Comparison of ENCODE assay signal across 27 cellular contexts in genomic region chr10:49202266-49202665, GRCh38. TPM values are rescaled to one million over a fixed set of nuclear protein-coding genes. Genes with fewer than 3 reads are reported as not detected.
DNase-seq lines count a peak whose midpoint lies in the region; ATAC-seq, FAIRE-seq and TF ChIP-seq lines count a peak whose summit lies in the region.
"Had no signal": no experiment of that assay in that cellular context is flagged by ENCODE, and none has a peak within 500 bp of the region (broad histone marks: within the 10 kb centered on the region; RNA-seq: fewer than 3 reads in every experiment).

No MANE protein-coding gene starts in this region.

- H4K5ac ChIP-seq in H1 (ENCODE audit: insufficient read length, low read depth, low read length) = no peak overlapping the region

- FAIRE-seq in GM12892 (lab: Jason Lieb, UNC) = peak; percentile 44
- no peak for FAIRE-seq in H1 (lab: Jason Lieb, UNC)
- FAIRE-seq: GM12878, GM19239 had no signal

- H3K23ac ChIP-seq in H1 (ENCODE audit: insufficient read length) = no peak overlapping the region

- TF ChIP-seq CTCF in HEK293 (tag by site-specific recombination; IDR thresholded peaks at IDR 0.05) (no peak), H1 (IDR thresholded peaks at IDR 0.05; ENCODE audit: control extremely low read depth in 1 of 3, insufficient read depth in 1 of 3, low read depth in 1 of 3, low read length in 3 of 3) (no peak)

- no peak overlapping the region for H3K4me2 ChIP-seq in H1 (ENCODE audit: insufficient read depth in 1 of 2, low read depth in 2 of 2, low read length in 2 of 2)
- H3K4me2 ChIP-seq: BLaER1 had no signal

- H3K27ac ChIP-seq in HEK293 (ENCODE audit: extremely low read depth, low read depth, low read length) (no peak overlapping the region), H1 (ENCODE audit: low read depth, low read length) (no peak overlapping the region)
- H3K27ac ChIP-seq: BLaER1 had no signal

- no peaks in the 10 kb centered on the region for H3K79me2 ChIP-seq in H1 (ENCODE audit: control insufficient read depth in 1 of 2, insufficient read depth in 2 of 2, low read length in 2 of 2)

- no peak overlapping the region for H3K14ac ChIP-seq in H1 (ENCODE audit: insufficient read length)

- H2BK5ac ChIP-seq in H1 (ENCODE audit: low read depth, low read length) = no peak overlapping the region

- H3K18ac ChIP-seq in H1 (ENCODE audit: extremely low read depth, low read length) = no peak overlapping the region

- H4K91ac ChIP-seq in H1 (replicated peaks; ENCODE audit: insufficient read length, low read length) = no peak overlapping the region

- TF ChIP-seq POLR2A in GM12892 (IDR thresholded peaks at IDR 0.05; ENCODE audit: low read depth, low read length) = no peak
- no peak for TF ChIP-seq POLR2A in H1 (IDR thresholded peaks at IDR 0.05; ENCODE audit: control extremely low read depth in 1 of 2, low read depth in 2 of 2, low read length in 2 of 2)

- WGBS in H1 (ENCODE audit: extremely low coverage in 1 of 2, insufficient coverage in 1 of 2, insufficient read length in 1 of 2, insufficient replicate concordance in 2 of 2, low coverage in 1 of 2, low lambda C conversion rate in 2 of 2, missing lambda C conversion rate in 1 of 2), 2 experiments = 100% methylated on average over 1 of the region's 1 CpG; no CpG with 5 or more reads in 1 of the 2 experiments

- no peak overlapping the region for H2BK15ac ChIP-seq in H1 (ENCODE audit: low read length)

- H3K4ac ChIP-seq in H1 (replicated peaks; ENCODE audit: insufficient read length, low read depth, low read length) = no peak overlapping the region

- H2BK120ac ChIP-seq in H1 (replicated peaks; ENCODE audit: low read depth, low read length) = no peak overlapping the region

- no peak for TF ChIP-seq RAD21 in H1 (IDR thresholded peaks at IDR 0.05 in 1 of 2, conservative IDR thresholded peaks at IDR 0.05 in 1 of 2; ENCODE audit: low read depth in 2 of 2, low read length in 2 of 2)

- H3K9me3 ChIP-seq in HEK293 (ENCODE audit: control insufficient read depth, insufficient read depth, low read depth, low read length) (no peaks in the 10 kb centered on the region), H1 (ENCODE audit: insufficient read depth in 2 of 2, low read depth in 1 of 2, low read length in 1 of 2) (peaks cover 0 to 4% of the 10 kb centered on the region in 2 experiments; a peak in 1 of 4 replicates)
- H3K9me3 ChIP-seq: BE2C had no signal

- H2AK5ac ChIP-seq in H1 (ENCODE audit: low read depth, low read length) = no peak overlapping the region

- H3K4me3 ChIP-seq in HEK293 (ENCODE audit: low read depth, low read length) (no peak overlapping the region), H1 (ENCODE audit: extremely low read depth in 1 of 4, insufficient read depth in 2 of 4, low read depth in 3 of 4, low read length in 4 of 4) (no peak overlapping the region)
- H3K4me3 ChIP-seq: BLaER1, GM12878 had no signal

- POLR2A ChIA-PET in HEK293 (lab: Yijun Ruan, JAX) (no interaction called here), H1 (lab: Charles Lee; ENCODE audit: partially characterized antibody) (no interaction called here)

- no peak overlapping the region for H2BK20ac ChIP-seq in H1 (ENCODE audit: low read length)

- no peaks in the 10 kb centered on the region for H3K23me2 ChIP-seq in H1 (ENCODE audit: low read depth, low read length)

- TF ChIP-seq EP300 in H1 (IDR thresholded peaks at IDR 0.05; ENCODE audit: borderline replicate concordance in 1 of 2, low read depth in 2 of 2, low read length in 2 of 2) = no peak

- ATAC-seq in SK-N-SH treated with all-trans-retinoic acid at 6 μM for 48 hours = no peak
- ATAC-seq: GM12878 had no signal

- no peaks in the 10 kb centered on the region for H3K36me3 ChIP-seq in HEK293 (ENCODE audit: control insufficient read depth in 2 of 2, insufficient read depth in 1 of 2, low read length in 2 of 2)
- H3K36me3 ChIP-seq in H1 (ENCODE audit: control insufficient read depth in 2 of 4, insufficient read depth in 4 of 4, low read length in 3 of 4) = no peaks in the 10 kb centered on the region
- H3K36me3 ChIP-seq: BE2C, BLaER1 had no signal

- no peaks in the 10 kb centered on the region for H3K79me1 ChIP-seq in H1 (ENCODE audit: low read depth, low read length)

- no peak overlapping the region for H2AFZ ChIP-seq in H1 (ENCODE audit: low read length)

- no peak overlapping the region for H3K9ac ChIP-seq in H1 (replicated peaks in 1 of 4; ENCODE audit: extremely low read depth in 1 of 4, low read depth in 3 of 4, low read length in 3 of 4)
- H3K9ac ChIP-seq: BLaER1 had no signal

- peak overlapping the region; percentile 39 for H3K56ac ChIP-seq in H1 (replicated peaks; ENCODE audit: insufficient read length, low read depth, low read length)

- H4K20me1 ChIP-seq in H1 (replicated peaks in 1 of 2; ENCODE audit: control insufficient read depth in 1 of 2, insufficient read depth in 2 of 2, low read length in 2 of 2) = no peaks in the 10 kb centered on the region
- H4K20me1 ChIP-seq: BLaER1 had no signal

- no peaks in the 10 kb centered on the region for H3K4me1 ChIP-seq in HEK293 (ENCODE audit: control insufficient read depth, insufficient read depth, low read length)
- no peaks in the 10 kb centered on the region for H3K4me1 ChIP-seq in H1 (replicated peaks in 1 of 4; ENCODE audit: control insufficient read depth in 3 of 4, insufficient read depth in 4 of 4, low read length in 3 of 4)
- H3K4me1 ChIP-seq: BE2C had no signal

- CTCF ChIA-PET in HEK293 (lab: Yijun Ruan, JAX) = interaction anchor here (0.6 kb wide), 1 partner anchor 20 kb away, joined by 3 read pairs; no protein-coding TSS in a partner anchor
- CTCF ChIA-PET in H1 (lab: Charles Lee; ENCODE audit: partially characterized antibody) = no interaction called here

- DNase-seq in GM12892 (ENCODE audit: insufficient read length) (no peak), H1 (ENCODE audit: low read depth in 1 of 2, low spot score in 2 of 2) (no peak), NCI-H748 treated with DMSO at 0.1 percent for 48 hours (lab: John Stamatoyannopoulos, UW) (no peak)
- DNase-seq: 8988T; ACHN; BE2C; C1 segment of cervical spinal cord; CD4-positive, alpha-beta memory T cell; CD4-positive, CD25-positive, alpha-beta regulatory T cell; CD8-positive, alpha-beta memory T cell; COR-L47; DMS 273 treated with DMSO at 0.1 percent for 48 hours; DMS153; DMS53; DMS79; DND-41; EL; GDM1 had no signal

- no peaks in the 10 kb centered on the region for H3K27me3 ChIP-seq in H1 (replicated peaks in 1 of 4; ENCODE audit: control insufficient read depth in 3 of 4, extremely low read depth in 1 of 4, insufficient read depth in 3 of 4, low read length in 3 of 4)
- H3K27me3 ChIP-seq: BE2C, BLaER1 had no signal

- H2BK12ac ChIP-seq in H1 (ENCODE audit: low read depth, low read length) = no peak overlapping the region

- H4K8ac ChIP-seq in H1 (ENCODE audit: extremely low read depth, insufficient read depth, low read length) = no peak overlapping the region

TF ChIP-seq in HEK293, 187 proteins besides CTCF, POLR2A, EP300 and RAD21 (continues in another document):
- TF ChIP-seq KLF1 (tag by site-specific recombination; IDR thresholded peaks at IDR 0.05) (no peak), ZNF596 (tag by site-specific recombination; IDR thresholded peaks at IDR 0.05) (no peak), ZNF157 (tag by site-specific recombination; IDR thresholded peaks at IDR 0.05) (no peak)

TF ChIP-seq in H1, 55 proteins besides CTCF, POLR2A, EP300 and RAD21 (continues in another document):
- no peak for TF ChIP-seq ASH2L (IDR thresholded peaks at IDR 0.05; ENCODE audit: low read length)
- no peak for TF ChIP-seq TAF1 (IDR thresholded peaks at IDR 0.05; ENCODE audit: low read depth, low read length)

TF ChIP-seq in SK-N-SH treated with all-trans-retinoic acid at 6 μM for 48 hours, 23 proteins besides CTCF, POLR2A, EP300 and RAD21 (continues in another document):
- TF ChIP-seq CREB5 (CRISPR knock-in tag; IDR thresholded peaks at IDR 0.05; ENCODE audit: low read depth) = no peak
- no peak for TF ChIP-seq ZC3H10 (CRISPR knock-in tag; IDR thresholded peaks at IDR 0.05)

RNA-seq across cellular contexts. Expression of gene TMEM273, which starts 14.1 kb away (rescaled TPM):
- polyA plus RNA-seq in GM12892 (2012; ENCODE audit: missing spikeins) = 28.4 TPM
- total RNA-seq in H1 (2021; fragmentation: NEBNext Ultra II Directional; extraction: Animal tissue kit (Norgen Biotek cat#: 25700)) = not detected in 2 replicates
- not detected in 2 replicates for polyA plus RNA-seq in H1 (2011; rRNA removed)
- 0.14 TPM for polyA plus RNA-seq in H1 (2011; cell fraction: cytosol; rRNA removed)
- polyA plus RNA-seq in H1 (2011; cell fraction: nucleus; rRNA removed) = not detected
- polyA plus RNA-seq in H1 (2012, experiment 1 of 2) = not detected in 4 replicates
- not detected for polyA plus RNA-seq in H1 (2012, experiment 2 of 2)
- polyA plus RNA-seq in H1 (2013, experiment 1 of 2) = 0.02 TPM
- polyA plus RNA-seq in H1 (2013, experiment 2 of 2) = 0.07 TPM
- polyA minus RNA-seq in H1 (2011; rRNA and poly(A)+ RNA removed) = 0.16 TPM in 1 of 2 replicates, not detected in the other
- not detected for polyA minus RNA-seq in H1 (2011; cell fraction: cytosol; rRNA and poly(A)+ RNA removed)
- not detected for polyA minus RNA-seq in H1 (2011; cell fraction: nucleus; rRNA and poly(A)+ RNA removed)
- total RNA-seq: A673, Daoy, G401 had no signal
- polyA plus RNA-seq: AG04450 had no signal
